In the genomic region with DNA sequence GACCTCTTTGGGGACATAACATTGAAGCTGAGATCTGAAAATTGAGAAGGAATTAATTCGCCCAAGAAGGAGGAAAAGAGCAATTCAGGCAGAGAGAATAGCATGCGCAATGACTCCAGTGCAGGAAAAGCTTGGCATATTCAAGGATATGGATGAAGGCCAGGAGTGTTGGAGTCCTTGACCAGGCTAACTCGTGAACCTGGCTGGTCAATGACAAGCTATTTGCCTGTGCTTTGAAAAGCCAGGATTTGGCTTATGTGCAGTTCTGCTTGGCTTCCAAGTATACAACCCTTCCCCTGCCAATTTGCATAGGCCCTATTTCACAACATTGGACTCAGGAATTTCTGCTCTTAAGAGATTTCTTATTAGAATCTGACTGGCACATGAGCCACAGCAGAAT, we compare ENCODE assay signal across 20 cellular contexts.
"Had no signal": no experiment of that assay in that cellular context is flagged by ENCODE, and none has a peak within 500 bp of the region (broad histone marks: within the 10 kb centered on the region; RNA-seq: fewer than 3 reads in every experiment).

No MANE protein-coding gene starts in this region.

- H3K27me3 ChIP-seq: ascending aorta, left lung, right atrium auricular region, suprapubic skin, upper lobe of left lung had no signal

- FAIRE-seq: keratinocyte, small intestine had no signal

- H3K4me1 ChIP-seq: ascending aorta, left lung, parathyroid adenoma, right atrium auricular region, suprapubic skin, upper lobe of left lung had no signal

- H3K9ac ChIP-seq: parathyroid adenoma had no signal

- H2AFZ ChIP-seq: parathyroid adenoma had no signal

- H3K36me3 ChIP-seq: ascending aorta, left lung, right atrium auricular region, suprapubic skin, upper lobe of left lung had no signal

- H3K27ac ChIP-seq: ascending aorta, dorsolateral prefrontal cortex, left lung, parathyroid adenoma, right atrium auricular region, suprapubic skin, upper lobe of left lung had no signal

- DNase-seq: activated naive CD4-positive, alpha-beta T cell treated with Interleukin-2 at 50 U/mL for 16 hours; activated naive CD8-positive, alpha-beta T cell treated with anti-CD3 and anti-CD28 coated beads, Interleukin-2, amount 50 U/mL, for 24 hours; activated T-cell treated with anti-CD3 and anti-CD28 coated beads for 4 hours; dorsolateral prefrontal cortex; erythroblast; left lung; mesendoderm; nephron progenitor cell; small intestine; stimulated activated CD4-positive, alpha-beta T cell treated with anti-CD3 and anti-CD28 coated beads, Interleukin-4, amount 100 ng/mL, for 4 hours; stimulated activated CD8-positive, alpha-beta memory T cell treated with anti-CD3 and anti-CD28 coated beads, Interleukin-4, amount 100 ng/mL, for 48 hours; stimulated activated naive CD4-positive, alpha-beta T cell treated with Interleukin-2 at 50 U/mL for 16 hours; T-helper 9 cell had no signal

- H3K9me3 ChIP-seq: ascending aorta, left lung, right atrium auricular region, suprapubic skin, upper lobe of left lung had no signal

- ATAC-seq: activated naive CD8-positive, alpha-beta T cell treated with anti-CD3 and anti-CD28 coated beads, Interleukin-2, amount 50 U/mL, for 24 hours; activated T-helper 17 cell treated with anti-CD3 and anti-CD28 coated beads, Interleukin-2, amount 50 U/mL, for 72 hours; left lung had no signal

- H3K4me3 ChIP-seq: ascending aorta, dorsolateral prefrontal cortex, left lung, right atrium auricular region, suprapubic skin, upper lobe of left lung had no signal
